ENCODE assay signal across 8 cellular contexts in genomic region chr1:42456754-42457089, GRCh38. TPM values are rescaled to one million over a fixed set of nuclear protein-coding genes. Genes with fewer than 3 reads are reported as not detected.
DNase-seq lines count a peak whose midpoint lies in the region; ATAC-seq, FAIRE-seq and TF ChIP-seq lines count a peak whose summit lies in the region.

No MANE protein-coding gene starts in this region.

- no peak for FAIRE-seq in H1 (lab: Jason Lieb, UNC)

- peak in 1 of 2 experiments; percentile 66; a peak in 1 of 3 replicates for TF ChIP-seq POLR2A in H1 (IDR thresholded peaks at IDR 0.05; ENCODE audit: control extremely low read depth in 1 of 2, low read depth in 2 of 2, low read length in 2 of 2)

- 0 out of 2 replicates have a peak overlapping the region, but pooled peaks have one; percentile 19 for H2BK12ac ChIP-seq in H1 (ENCODE audit: low read depth, low read length)

- H4K5ac ChIP-seq in H1 (ENCODE audit: insufficient read length, low read depth, low read length): peak overlapping the region; percentile 25

- peaks cover 7% of the 10 kb centered on the region for H3K23me2 ChIP-seq in H1 (ENCODE audit: low read depth, low read length)

- H3K18ac ChIP-seq in H1 (ENCODE audit: extremely low read depth, low read length): peak overlapping the region; percentile 80

- peaks cover 1% of the 10 kb centered on the region for H3K27me3 Mint-ChIP-seq in activated CD4-positive, alpha-beta T cell treated with anti-CD3 and anti-CD28 coated beads, Interleukin-2, amount 10 ng/mL, durations not matched to agents 7 days and 5 days
- H3K27me3 Mint-ChIP-seq in mesothelial cell of epicardium (ENCODE audit: low read depth): no peaks in the 10 kb centered on the region

- H3K36me3 Mint-ChIP-seq in activated CD4-positive, alpha-beta T cell treated with anti-CD3 and anti-CD28 coated beads, Interleukin-2, amount 10 ng/mL, durations not matched to agents 7 days and 5 days (ENCODE audit: low read depth): peaks cover 36% of the 10 kb centered on the region
- peaks cover 14% of the 10 kb centered on the region for H3K36me3 Mint-ChIP-seq in mesothelial cell of epicardium

- peak overlapping the region; percentile 89 for H3K4me3 Mint-ChIP-seq in activated CD4-positive, alpha-beta T cell treated with anti-CD3 and anti-CD28 coated beads, Interleukin-2, amount 10 ng/mL, durations not matched to agents 7 days and 5 days
- H3K4me3 Mint-ChIP-seq in mesothelial cell of epicardium: peak overlapping the region; percentile 96

- H3K9me3 ChIP-seq in H1 (ENCODE audit: insufficient read depth in 2 of 2, low read depth in 1 of 2, low read length in 1 of 2): no peaks in the 10 kb centered on the region

- peak overlapping the region; percentile 82 for H3K4ac ChIP-seq in H1 (replicated peaks; ENCODE audit: insufficient read length, low read depth, low read length)

- H3K79me2 ChIP-seq in H1 (ENCODE audit: control insufficient read depth in 1 of 2, insufficient read depth in 2 of 2, low read length in 2 of 2): no peaks in the 10 kb centered on the region

- H3K4me1 ChIP-seq in H1 (replicated peaks in 1 of 4; ENCODE audit: control insufficient read depth in 3 of 4, insufficient read depth in 4 of 4, low read length in 3 of 4): peaks cover 0 to 9% (median 3%) of the 10 kb centered on the region in 4 experiments; a peak in 4 of 7 replicates

- CTCF ChIA-PET in activated CD4-positive, alpha-beta T cell treated with anti-CD3 and anti-CD28 coated beads, Interleukin-2, amount 10 ng/mL, durations not matched to agents 7 days and 5 days (lab: Charles Lee): interaction anchor here (1.2 kb wide), 1 partner anchor 13 kb away, joined by 4 read pairs; no protein-coding TSS in a partner anchor
- CTCF ChIA-PET in H1 (lab: Charles Lee; ENCODE audit: partially characterized antibody): interaction anchor here (1.1 to 1.4 kb wide), 2 partner anchors 119 to 189 kb away, joined by 3 read pairs; no protein-coding TSS in a partner anchor

- H3K56ac ChIP-seq in H1 (replicated peaks; ENCODE audit: insufficient read length, low read depth, low read length): peak overlapping the region; percentile 87

- no peak overlapping the region for H3K14ac ChIP-seq in H1 (ENCODE audit: insufficient read length)

- H2BK5ac ChIP-seq in H1 (ENCODE audit: low read depth, low read length): peak overlapping the region; percentile 81

- H2AK5ac ChIP-seq in H1 (ENCODE audit: low read depth, low read length): no peak overlapping the region

- POLR2A ChIA-PET in activated CD4-positive, alpha-beta T cell treated with anti-CD3 and anti-CD28 coated beads, Interleukin-2, amount 10 ng/mL, durations not matched to agents 7 days and 5 days (lab: Charles Lee): interaction anchor here (0.6 kb wide), 3 partner anchors 63 to 201 kb away, joined by 3 to 5 read pairs (median 4); no protein-coding TSS in a partner anchor
- POLR2A ChIA-PET in H1 (lab: Charles Lee; ENCODE audit: partially characterized antibody): interaction anchor here (0.7 to 1.2 kb wide), 2 partner anchors 9 to 226 kb away, joined by 4 read pairs; no protein-coding TSS in a partner anchor

- no peak overlapping the region for H2BK15ac ChIP-seq in H1 (ENCODE audit: low read length)

- peak overlapping the region; percentile 78 for H4K91ac ChIP-seq in H1 (replicated peaks; ENCODE audit: insufficient read length, low read length)

- H2AFZ ChIP-seq in H1 (ENCODE audit: low read length): peak overlapping the region; percentile 94; the same call in 1 of the 2 replicates

- H3K4me3 ChIP-seq in H1 (ENCODE audit: extremely low read depth in 1 of 4, insufficient read depth in 2 of 4, low read depth in 3 of 4, low read length in 4 of 4): peak overlapping the region; percentile 64 to 88 (median 82)

- H2BK120ac ChIP-seq in H1 (replicated peaks; ENCODE audit: low read depth, low read length): no peak overlapping the region

- H3K27ac ChIP-seq in H1 (ENCODE audit: low read depth, low read length): peak overlapping the region; percentile 71; the same call in 1 of the 2 replicates

- H2BK20ac ChIP-seq in H1 (ENCODE audit: low read length): no peak overlapping the region

- peaks cover 37% of the 10 kb centered on the region for H3K4me1 Mint-ChIP-seq in activated CD4-positive, alpha-beta T cell treated with anti-CD3 and anti-CD28 coated beads, Interleukin-2, amount 10 ng/mL, durations not matched to agents 7 days and 5 days
- peaks cover 20% of the 10 kb centered on the region for H3K4me1 Mint-ChIP-seq in mesothelial cell of epicardium

- TF ChIP-seq EP300 in H1 (IDR thresholded peaks at IDR 0.05; ENCODE audit: borderline replicate concordance in 1 of 2, low read depth in 2 of 2, low read length in 2 of 2): no peak

- TF ChIP-seq CTCF in H1 (IDR thresholded peaks at IDR 0.05; ENCODE audit: control extremely low read depth in 1 of 3, insufficient read depth in 1 of 3, low read depth in 1 of 3, low read length in 3 of 3) (no peak), mesothelial cell of epicardium (IDR thresholded peaks at IDR 0.05; ENCODE audit: unreplicated experiment) (no peak)

- peak overlapping the region; percentile 51 to 97 for H3K4me2 ChIP-seq in H1 (ENCODE audit: insufficient read depth in 1 of 2, low read depth in 2 of 2, low read length in 2 of 2)

- H3K9me3 Mint-ChIP-seq in activated CD4-positive, alpha-beta T cell treated with anti-CD3 and anti-CD28 coated beads, Interleukin-2, amount 10 ng/mL, durations not matched to agents 7 days and 5 days: no peaks in the 10 kb centered on the region
- H3K9me3 Mint-ChIP-seq in mesothelial cell of epicardium: no peaks in the 10 kb centered on the region

- DNase-seq in activated CD4-positive, CD25-positive, alpha-beta regulatory T cell (lab: John Stamatoyannopoulos, UW): peak; percentile 11 to 49 (median 37)
- no peak for DNase-seq in activated CD4-positive, CD25-positive, alpha-beta regulatory T cell treated with anti-CD3 and anti-CD28 coated beads, Interleukin-2, amount 50 U/mL, for 72 hours
- DNase-seq in NCI-H2107 (lab: John Stamatoyannopoulos, UW) (peak; percentile 44), H1 (ENCODE audit: low read depth in 1 of 2, low spot score in 2 of 2) (no peak), mesothelial cell of epicardium (ENCODE audit: low spot score in 2 of 2, unreplicated experiment in 2 of 2) (peak in 1 of 2 experiments; percentile 25)
- DNase-seq in activated CD4-positive, alpha-beta T cell treated with anti-CD3 and anti-CD28 coated beads, Interleukin-2, amount 10 ng/mL, durations not matched to agents 7 days and 5 days: peak; percentile 75
- DNase-seq in stimulated activated CD8-positive, alpha-beta memory T cell treated with anti-CD3 and anti-CD28 coated beads, Interleukin-4, amount 100 ng/mL, for 24 hours (ENCODE audit: low read depth): peak; percentile 36

- H3K9ac ChIP-seq in H1 (replicated peaks in 1 of 4; ENCODE audit: extremely low read depth in 1 of 4, low read depth in 3 of 4, low read length in 3 of 4): peak overlapping the region; percentile 68 to 81 (median 79)

- TF ChIP-seq RAD21 in H1 (IDR thresholded peaks at IDR 0.05 in 1 of 2, conservative IDR thresholded peaks at IDR 0.05 in 1 of 2; ENCODE audit: low read depth in 2 of 2, low read length in 2 of 2): no peak

- H3K23ac ChIP-seq in H1 (ENCODE audit: insufficient read length): no peak overlapping the region

- no peaks in the 10 kb centered on the region for H4K20me1 ChIP-seq in H1 (replicated peaks in 1 of 2; ENCODE audit: control insufficient read depth in 1 of 2, insufficient read depth in 2 of 2, low read length in 2 of 2)

- H3K36me3 ChIP-seq in H1 (ENCODE audit: control insufficient read depth in 2 of 4, insufficient read depth in 4 of 4, low read length in 3 of 4): peaks cover 0 to 20% (median 4%) of the 10 kb centered on the region in 4 experiments; a peak in 2 of 8 replicates

- H3K27me3 ChIP-seq in H1 (replicated peaks in 1 of 4; ENCODE audit: control insufficient read depth in 3 of 4, extremely low read depth in 1 of 4, insufficient read depth in 3 of 4, low read length in 3 of 4): no peaks in the 10 kb centered on the region

- ATAC-seq in HG02870 (IDR thresholded peaks at IDR 0.05; ENCODE audit: unreplicated experiment): peak; percentile 47

- H3K79me1 ChIP-seq in H1 (ENCODE audit: low read depth, low read length): no peaks in the 10 kb centered on the region

- H4K8ac ChIP-seq in H1 (ENCODE audit: extremely low read depth, insufficient read depth, low read length): peak overlapping the region; percentile 87; the same call in 1 of the 2 replicates

- 6% methylated on average over 23 of the region's 23 CpGs; no CpG with 5 or more reads in 1 of the 2 experiments for WGBS in H1 (ENCODE audit: extremely low coverage in 1 of 2, insufficient coverage in 1 of 2, insufficient read length in 1 of 2, insufficient replicate concordance in 2 of 2, low coverage in 1 of 2, low lambda C conversion rate in 2 of 2, missing lambda C conversion rate in 1 of 2), 2 experiments

- peak overlapping the region; percentile 94 for H3K27ac Mint-ChIP-seq in activated CD4-positive, alpha-beta T cell treated with anti-CD3 and anti-CD28 coated beads, Interleukin-2, amount 10 ng/mL, durations not matched to agents 7 days and 5 days
- peak overlapping the region; percentile 98 for H3K27ac Mint-ChIP-seq in mesothelial cell of epicardium

RNA-seq across cellular contexts. Expression of gene PPCS, which starts 0.4 kb away (rescaled TPM):
- 10 to 100 TPM; 38.9 to 46.5 TPM for total RNA-seq in activated CD4-positive, alpha-beta T cell treated with anti-CD3 and anti-CD28 coated beads, Interleukin-2, amount 10 ng/mL, durations not matched to agents 7 days and 5 days
- 23.6 and 24.5 TPM in 2 replicates for total RNA-seq in H1 (2021; fragmentation: NEBNext Ultra II Directional; extraction: Animal tissue kit (Norgen Biotek cat#: 25700))
- polyA plus RNA-seq in H1 (2011; rRNA removed): 35.3 and 61.5 TPM in 2 replicates
- 50.3 TPM for polyA plus RNA-seq in H1 (2011; cell fraction: cytosol; rRNA removed)
- 25.5 TPM for polyA plus RNA-seq in H1 (2011; cell fraction: nucleus; rRNA removed)
- polyA plus RNA-seq in H1 (2012, experiment 1 of 2): 18.8 to 26.2 TPM (median 22.5 TPM) in 4 replicates
- 20.0 TPM for polyA plus RNA-seq in H1 (2012, experiment 2 of 2)
- polyA plus RNA-seq in H1 (2013, experiment 1 of 2): 25.6 TPM
- 24.2 TPM for polyA plus RNA-seq in H1 (2013, experiment 2 of 2)
- 7.3 and 8.7 TPM in 2 replicates for polyA minus RNA-seq in H1 (2011; rRNA and poly(A)+ RNA removed)
- 18.9 TPM for polyA minus RNA-seq in H1 (2011; cell fraction: cytosol; rRNA and poly(A)+ RNA removed)
- polyA minus RNA-seq in H1 (2011; cell fraction: nucleus; rRNA and poly(A)+ RNA removed): 17.4 TPM
- total RNA-seq in mesothelial cell of epicardium: 40.0 to 45.0 TPM (median 41.3 TPM) in 3 replicates

RNA-seq across cellular contexts. Expression of gene ZMYND12, which starts 0.9 kb away (rescaled TPM):
- under 1 TPM; 0.56 to 0.69 TPM for total RNA-seq in activated CD4-positive, alpha-beta T cell treated with anti-CD3 and anti-CD28 coated beads, Interleukin-2, amount 10 ng/mL, durations not matched to agents 7 days and 5 days
- total RNA-seq in H1 (2021; fragmentation: NEBNext Ultra II Directional; extraction: Animal tissue kit (Norgen Biotek cat#: 25700)): not detected in 2 replicates
- 0.38 and 0.62 TPM in 2 replicates for polyA plus RNA-seq in H1 (2011; rRNA removed)
- 0.79 TPM for polyA plus RNA-seq in H1 (2011; cell fraction: cytosol; rRNA removed)
- 0.63 TPM for polyA plus RNA-seq in H1 (2011; cell fraction: nucleus; rRNA removed)
- polyA plus RNA-seq in H1 (2012, experiment 1 of 2): 0.23 to 0.40 TPM (median 0.38 TPM) in 3 of 4 replicates, not detected in the other
- not detected for polyA plus RNA-seq in H1 (2012, experiment 2 of 2)
- polyA plus RNA-seq in H1 (2013, experiment 1 of 2): 0.14 TPM
- 0.18 TPM for polyA plus RNA-seq in H1 (2013, experiment 2 of 2)
- 1.0 and 1.4 TPM in 2 replicates for polyA minus RNA-seq in H1 (2011; rRNA and poly(A)+ RNA removed)
- polyA minus RNA-seq in H1 (2011; cell fraction: cytosol; rRNA and poly(A)+ RNA removed): not detected
- polyA minus RNA-seq in H1 (2011; cell fraction: nucleus; rRNA and poly(A)+ RNA removed): 0.80 TPM
- total RNA-seq in mesothelial cell of epicardium: 0.54 to 0.91 TPM (median 0.76 TPM) in 3 replicates

RNA-seq across cellular contexts. Expression of gene CCDC30, which starts 6.4 kb away (rescaled TPM):
- 1 to 10 TPM; 1.4 to 2.2 TPM for total RNA-seq in activated CD4-positive, alpha-beta T cell treated with anti-CD3 and anti-CD28 coated beads, Interleukin-2, amount 10 ng/mL, durations not matched to agents 7 days and 5 days
- 0.98 and 1.8 TPM in 2 replicates for total RNA-seq in H1 (2021; fragmentation: NEBNext Ultra II Directional; extraction: Animal tissue kit (Norgen Biotek cat#: 25700))
- 0.38 and 0.60 TPM in 2 replicates for polyA plus RNA-seq in H1 (2011; rRNA removed)
- 0.54 TPM for polyA plus RNA-seq in H1 (2011; cell fraction: cytosol; rRNA removed)
- polyA plus RNA-seq in H1 (2011; cell fraction: nucleus; rRNA removed): 1.0 TPM
- polyA plus RNA-seq in H1 (2012, experiment 1 of 2): 0.37 to 0.95 TPM (median 0.79 TPM) in 4 replicates
- 0.10 TPM for polyA plus RNA-seq in H1 (2012, experiment 2 of 2)
- 2.9 TPM for polyA plus RNA-seq in H1 (2013, experiment 1 of 2)
- polyA plus RNA-seq in H1 (2013, experiment 2 of 2): 1.8 TPM
- polyA minus RNA-seq in H1 (2011; rRNA and poly(A)+ RNA removed): 0.88 and 2.1 TPM in 2 replicates
- not detected for polyA minus RNA-seq in H1 (2011; cell fraction: cytosol; rRNA and poly(A)+ RNA removed)
- polyA minus RNA-seq in H1 (2011; cell fraction: nucleus; rRNA and poly(A)+ RNA removed): 2.9 TPM
- total RNA-seq in mesothelial cell of epicardium: 5.1 to 7.5 TPM (median 5.8 TPM) in 3 replicates

Comparison
In these comparisons a context has a peak if more than half of its experiments do, and no peak if none do; other contexts are left out.
1. DNase-seq: peak in activated CD4-positive, CD25-positive, alpha-beta regulatory T cell (4 of 4), NCI-H2107 (single experiment), activated CD4-positive, alpha-beta T cell treated with anti-CD3 and anti-CD28 coated beads, Interleukin-2, amount 10 ng/mL, durations not matched to agents 7 days and 5 days (single experiment) and stimulated activated CD8-positive, alpha-beta memory T cell treated with anti-CD3 and anti-CD28 coated beads, Interleukin-4, amount 100 ng/mL, for 24 hours (single experiment); none in activated CD4-positive, CD25-positive, alpha-beta regulatory T cell treated with anti-CD3 and anti-CD28 coated beads, Interleukin-2, amount 50 U/mL, for 72 hours (single experiment) and H1 (0 of 2).